ENCODE assay signal across 8 cellular contexts in genomic region chr7:16071246-16071857, GRCh38.
DNase-seq lines count a peak whose midpoint lies in the region; ATAC-seq, FAIRE-seq and TF ChIP-seq lines count a peak whose summit lies in the region.

No MANE protein-coding gene starts in this region.

- no peaks in the 10 kb centered on the region for H3K9me3 Mint-ChIP-seq in neural progenitor cell

- H3K9me3 ChIP-seq in esophagus muscularis mucosa (no peaks in the 10 kb centered on the region), neural progenitor cell (ENCODE audit: low read depth) (no peaks in the 10 kb centered on the region)

- no peak overlapping the region for H3K27ac Mint-ChIP-seq in neural progenitor cell

- H3K4me3 ChIP-seq in AG04449 (ENCODE audit: low read depth, low read length) (no peak overlapping the region), esophagus muscularis mucosa (no peak overlapping the region), neural progenitor cell (no peak overlapping the region)

- H3K4me3 Mint-ChIP-seq in neural progenitor cell = no peak overlapping the region

- no peak for TF ChIP-seq POLR2A in GM12891 (IDR thresholded peaks at IDR 0.05; ENCODE audit: low read depth, low read length)
- no peak for TF ChIP-seq POLR2A in esophagus muscularis mucosa (IDR thresholded peaks at IDR 0.05; ENCODE audit: low read depth)

- FAIRE-seq in GM12891 (lab: Jason Lieb, UNC) = no peak

- no peak overlapping the region for H2AFZ ChIP-seq in neural progenitor cell (replicated peaks)

- no peak overlapping the region for H3K4me2 ChIP-seq in neural progenitor cell

- TF ChIP-seq EP300 in esophagus muscularis mucosa (IDR thresholded peaks at IDR 0.05) = no peak

- no peaks in the 10 kb centered on the region for H3K36me3 ChIP-seq in esophagus muscularis mucosa
- no peaks in the 10 kb centered on the region for H3K36me3 ChIP-seq in neural progenitor cell

- DNase-seq in AG04449 (ENCODE audit: low read depth, low spot score) (no peak), GM12891 (ENCODE audit: insufficient read length, low spot score) (peak; percentile 5), NCI-H1048 (lab: John Stamatoyannopoulos, UW) (peak; percentile 42), SHP77 treated with DMSO at 0.1 percent for 48 hours (lab: John Stamatoyannopoulos, UW) (peak; percentile 68), esophagus muscularis mucosa (ENCODE audit: extremely low spot score) (no peak), neural progenitor cell (ENCODE audit: low spot score) (peak; percentile 72)
- DNase-seq in stimulated activated CD4-positive, alpha-beta T cell treated with anti-CD3 and anti-CD28 coated beads, Interleukin-4, amount 100 ng/mL, for 24 hours = no peak

- H3F3A ChIP-seq in neural progenitor cell (ENCODE audit: low read depth) = no peaks in the 10 kb centered on the region

- ATAC-seq in HG02678 (IDR thresholded peaks at IDR 0.05; ENCODE audit: unreplicated experiment) = peak; percentile 92

- peak; percentile 49 for TF ChIP-seq CTCF in AG04449 (IDR thresholded peaks at IDR 0.05; ENCODE audit: insufficient read depth, low read length, missing control alignments)
- TF ChIP-seq CTCF in esophagus muscularis mucosa (IDR thresholded peaks at IDR 0.05) = peak; percentile 78 to 81 (median 79)
- peak; percentile 79 for TF ChIP-seq CTCF in neural progenitor cell (IDR thresholded peaks at IDR 0.05)

- H3K4me1 ChIP-seq in esophagus muscularis mucosa = peaks cover 14 to 28% (median 19%) of the 10 kb centered on the region in 4 donors
- H3K4me1 ChIP-seq in neural progenitor cell = peaks cover 8% of the 10 kb centered on the region

- H3K4me1 Mint-ChIP-seq in neural progenitor cell = peaks cover 7% of the 10 kb centered on the region

- CTCF ChIA-PET in AG04449 (lab: Yijun Ruan, JAX) = interaction anchor here (0.6 to 2.3 kb wide), 15 partner anchors 9 to 771 kb away, joined by 3 to 10 read pairs (median 4); partner anchors contain the start of gene AGMO

- H3K27me3 ChIP-seq in esophagus muscularis mucosa (no peaks in the 10 kb centered on the region), neural progenitor cell (no peaks in the 10 kb centered on the region)

- 25% methylated on average over 6 of the region's 6 CpGs for WGBS in esophagus muscularis mucosa

- H3K9ac ChIP-seq in neural progenitor cell = no peak overlapping the region

- H3K27me3 Mint-ChIP-seq in neural progenitor cell (ENCODE audit: insufficient read depth, low read depth) = no peaks in the 10 kb centered on the region

- H3K79me2 ChIP-seq in neural progenitor cell (ENCODE audit: low read depth) = no peaks in the 10 kb centered on the region

- H4K20me1 ChIP-seq in neural progenitor cell (ENCODE audit: low read depth) = no peaks in the 10 kb centered on the region

- POLR2A ChIA-PET in AG04449 (lab: Yijun Ruan, JAX) = no interaction called here

- intact Hi-C loops in esophagus muscularis mucosa (cut with DNase I) = loop anchor here (5.0 to 10.0 kb wide), 3 partner anchors 343 to 384 kb away; partner anchors contain the start of gene MEOX2

- H3K27ac ChIP-seq in esophagus muscularis mucosa (replicated peaks in 1 of 4) (no peak overlapping the region), neural progenitor cell (no peak overlapping the region)

- no peaks in the 10 kb centered on the region for H3K36me3 Mint-ChIP-seq in neural progenitor cell

TF ChIP-seq in GM12891, 5 proteins besides CTCF, POLR2A, EP300 and RAD21:
- TF ChIP-seq POU2F2 (IDR thresholded peaks at IDR 0.05; ENCODE audit: low read depth, low read length) = no peak
- no peak for TF ChIP-seq PAX5 (IDR thresholded peaks at IDR 0.05; ENCODE audit: insufficient read depth, low read length, severe bottlenecking)
- TF ChIP-seq TAF1 (IDR thresholded peaks at IDR 0.05; ENCODE audit: low read depth, low read length) = no peak
- TF ChIP-seq POLR2AphosphoS5 (IDR thresholded peaks at IDR 0.05; ENCODE audit: low read depth, low read length) = no peak
- TF ChIP-seq SPI1 (IDR thresholded peaks at IDR 0.05; ENCODE audit: low read depth, low read length) = no peak

Comparison
In these comparisons a context has a peak if more than half of its experiments do, and no peak if none do; other contexts are left out.
1. DNase-seq: peak in GM12891 (single experiment), NCI-H1048 (single experiment), SHP77 treated with DMSO at 0.1 percent for 48 hours (single experiment) and neural progenitor cell (single experiment); none in AG04449 (single experiment), esophagus muscularis mucosa (single experiment) and stimulated activated CD4-positive, alpha-beta T cell treated with anti-CD3 and anti-CD28 coated beads, Interleukin-4, amount 100 ng/mL, for 24 hours (single experiment).
2. Peak in every context shown above with its lines, with median percentiles within 50 percentile points of each other: CTCF ChIP-seq.